In genomic region chr3:107810195-107811071, GRCh38 we compare ENCODE assay signal across 1 cellular context.
TF ChIP-seq lines count a peak whose summit lies in the region.

No MANE protein-coding gene starts in this region.

TF ChIP-seq in GM12878, 131 proteins besides CTCF, POLR2A, EP300 and RAD21 (continued from another document):
- TF ChIP-seq BCLAF1 (IDR thresholded peaks at IDR 0.05) (no peak), KAT2A (conservative IDR thresholded peaks at IDR 0.05; ENCODE audit: control insufficient read depth, low read depth, low read length) (no peak), PML (IDR thresholded peaks at IDR 0.05; ENCODE audit: low read length) (no peak), SREBF2 (IDR thresholded peaks at IDR 0.05; ENCODE audit: low read length) (no peak), MLLT1 (IDR thresholded peaks at IDR 0.05) (peak; percentile 60; the same call in 1 of the 2 replicates), IRF5 (IDR thresholded peaks at IDR 0.05; ENCODE audit: borderline replicate concordance) (no peak), MAX (IDR thresholded peaks at IDR 0.05; ENCODE audit: low read depth, low read length) (no peak), USF2 (IDR thresholded peaks at IDR 0.05; ENCODE audit: borderline replicate concordance, low read depth, low read length) (no peak), SPI1 (IDR thresholded peaks at IDR 0.05; ENCODE audit: borderline replicate concordance, insufficient read depth, low read depth, low read length) (no peak), SIN3A (IDR thresholded peaks at IDR 0.05; ENCODE audit: low read depth, low read length) (no peak), SREBF1 (IDR thresholded peaks at IDR 0.05; ENCODE audit: low read length) (no peak), HDGF (IDR thresholded peaks at IDR 0.05) (no peak), RAD51 (IDR thresholded peaks at IDR 0.05) (peak; percentile 50), NR2F1 (conservative IDR thresholded peaks at IDR 0.05) (no peak), YY1 (IDR thresholded peaks at IDR 0.05; ENCODE audit: low read depth, low read length) (no peak), BCL3 (IDR thresholded peaks at IDR 0.05; ENCODE audit: borderline replicate concordance, insufficient read depth, low read depth, low read length, poor library complexity, severe bottlenecking) (no peak)
